ENCODE assay signal across 1 cellular context in the genomic region with DNA sequence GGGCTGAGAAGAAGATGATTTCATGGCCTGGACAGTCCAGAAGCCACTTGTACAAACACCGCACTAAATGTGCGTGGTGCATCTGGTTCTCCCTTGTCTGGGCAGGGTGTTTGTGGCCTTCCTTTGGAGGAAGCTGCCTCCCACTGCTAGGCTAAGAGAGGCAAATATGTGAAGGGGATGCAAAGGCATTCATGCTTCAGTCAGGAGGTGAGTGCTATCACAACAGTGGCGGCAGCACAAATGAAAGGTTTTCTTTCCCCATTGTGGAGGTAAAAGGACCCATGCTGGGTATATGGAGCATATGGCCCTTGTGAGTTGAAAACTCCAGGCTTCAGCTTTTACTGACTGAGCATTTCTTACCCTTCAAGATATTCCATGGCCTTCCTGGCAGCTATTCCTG.
A peak's percentile ranks its signal among the peaks of the same experiment; 100 is the strongest.
TF ChIP-seq lines count a peak whose summit lies in the region.

No MANE protein-coding gene starts in this region.

TF ChIP-seq in WTC11, 78 proteins besides CTCF, POLR2A, EP300 and RAD21 (continued from another document):
- TF ChIP-seq, protein P1, sequence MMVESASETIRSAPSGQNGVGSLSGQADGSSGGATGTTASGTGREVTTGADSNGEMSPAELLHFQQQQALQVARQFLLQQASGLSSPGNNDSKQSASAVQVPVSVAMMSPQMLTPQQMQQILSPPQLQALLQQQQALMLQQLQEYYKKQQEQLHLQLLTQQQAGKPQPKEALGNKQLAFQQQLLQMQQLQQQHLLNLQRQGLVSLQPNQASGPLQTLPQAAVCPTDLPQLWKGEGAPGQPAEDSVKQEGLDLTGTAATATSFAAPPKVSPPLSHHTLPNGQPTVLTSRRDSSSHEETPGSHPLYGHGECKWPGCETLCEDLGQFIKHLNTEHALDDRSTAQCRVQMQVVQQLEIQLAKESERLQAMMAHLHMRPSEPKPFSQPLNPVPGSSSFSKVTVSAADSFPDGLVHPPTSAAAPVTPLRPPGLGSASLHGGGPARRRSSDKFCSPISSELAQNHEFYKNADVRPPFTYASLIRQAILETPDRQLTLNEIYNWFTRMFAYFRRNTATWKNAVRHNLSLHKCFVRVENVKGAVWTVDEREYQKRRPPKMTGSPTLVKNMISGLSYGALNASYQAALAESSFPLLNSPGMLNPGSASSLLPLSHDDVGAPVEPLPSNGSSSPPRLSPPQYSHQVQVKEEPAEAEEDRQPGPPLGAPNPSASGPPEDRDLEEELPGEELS (CRISPR knock-in tag; IDR thresholded peaks at IDR 0.05), result no peak; the same call in 1 of the 2 replicates
- TF ChIP-seq, protein P2, sequence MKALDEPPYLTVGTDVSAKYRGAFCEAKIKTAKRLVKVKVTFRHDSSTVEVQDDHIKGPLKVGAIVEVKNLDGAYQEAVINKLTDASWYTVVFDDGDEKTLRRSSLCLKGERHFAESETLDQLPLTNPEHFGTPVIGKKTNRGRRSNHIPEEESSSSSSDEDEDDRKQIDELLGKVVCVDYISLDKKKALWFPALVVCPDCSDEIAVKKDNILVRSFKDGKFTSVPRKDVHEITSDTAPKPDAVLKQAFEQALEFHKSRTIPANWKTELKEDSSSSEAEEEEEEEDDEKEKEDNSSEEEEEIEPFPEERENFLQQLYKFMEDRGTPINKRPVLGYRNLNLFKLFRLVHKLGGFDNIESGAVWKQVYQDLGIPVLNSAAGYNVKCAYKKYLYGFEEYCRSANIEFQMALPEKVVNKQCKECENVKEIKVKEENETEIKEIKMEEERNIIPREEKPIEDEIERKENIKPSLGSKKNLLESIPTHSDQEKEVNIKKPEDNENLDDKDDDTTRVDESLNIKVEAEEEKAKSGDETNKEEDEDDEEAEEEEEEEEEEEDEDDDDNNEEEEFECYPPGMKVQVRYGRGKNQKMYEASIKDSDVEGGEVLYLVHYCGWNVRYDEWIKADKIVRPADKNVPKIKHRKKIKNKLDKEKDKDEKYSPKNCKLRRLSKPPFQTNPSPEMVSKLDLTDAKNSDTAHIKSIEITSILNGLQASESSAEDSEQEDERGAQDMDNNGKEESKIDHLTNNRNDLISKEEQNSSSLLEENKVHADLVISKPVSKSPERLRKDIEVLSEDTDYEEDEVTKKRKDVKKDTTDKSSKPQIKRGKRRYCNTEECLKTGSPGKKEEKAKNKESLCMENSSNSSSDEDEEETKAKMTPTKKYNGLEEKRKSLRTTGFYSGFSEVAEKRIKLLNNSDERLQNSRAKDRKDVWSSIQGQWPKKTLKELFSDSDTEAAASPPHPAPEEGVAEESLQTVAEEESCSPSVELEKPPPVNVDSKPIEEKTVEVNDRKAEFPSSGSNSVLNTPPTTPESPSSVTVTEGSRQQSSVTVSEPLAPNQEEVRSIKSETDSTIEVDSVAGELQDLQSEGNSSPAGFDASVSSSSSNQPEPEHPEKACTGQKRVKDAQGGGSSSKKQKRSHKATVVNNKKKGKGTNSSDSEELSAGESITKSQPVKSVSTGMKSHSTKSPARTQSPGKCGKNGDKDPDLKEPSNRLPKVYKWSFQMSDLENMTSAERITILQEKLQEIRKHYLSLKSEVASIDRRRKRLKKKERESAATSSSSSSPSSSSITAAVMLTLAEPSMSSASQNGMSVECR (CRISPR knock-in tag; IDR thresholded peaks at IDR 0.05; ENCODE audit: borderline replicate concordance), result no peak
- TF ChIP-seq FOXK1 (CRISPR knock-in tag; IDR thresholded peaks at IDR 0.05), result 0 out of 2 replicates have a peak, but pooled peaks have one; percentile 33
- TF ChIP-seq, protein P3, sequence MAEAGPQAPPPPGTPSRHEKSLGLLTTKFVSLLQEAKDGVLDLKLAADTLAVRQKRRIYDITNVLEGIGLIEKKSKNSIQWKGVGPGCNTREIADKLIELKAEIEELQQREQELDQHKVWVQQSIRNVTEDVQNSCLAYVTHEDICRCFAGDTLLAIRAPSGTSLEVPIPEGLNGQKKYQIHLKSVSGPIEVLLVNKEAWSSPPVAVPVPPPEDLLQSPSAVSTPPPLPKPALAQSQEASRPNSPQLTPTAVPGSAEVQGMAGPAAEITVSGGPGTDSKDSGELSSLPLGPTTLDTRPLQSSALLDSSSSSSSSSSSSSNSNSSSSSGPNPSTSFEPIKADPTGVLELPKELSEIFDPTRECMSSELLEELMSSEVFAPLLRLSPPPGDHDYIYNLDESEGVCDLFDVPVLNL (CRISPR knock-in tag; IDR thresholded peaks at IDR 0.05; ENCODE audit: borderline replicate concordance, low read depth), result no peak
- peak; percentile 52; the same call in 1 of the 2 replicates for TF ChIP-seq ETV6 (CRISPR knock-in tag; IDR thresholded peaks at IDR 0.05)
- no peak for TF ChIP-seq ZNF671 (CRISPR knock-in tag; IDR thresholded peaks at IDR 0.05)
- TF ChIP-seq ESRRA (CRISPR knock-in tag; IDR thresholded peaks at IDR 0.05; ENCODE audit: borderline replicate concordance), result no peak
TF ChIP-seq in WTC11: peak in this region for 5.
